Comparison of ENCODE assay signal across 23 cellular contexts in genomic region chr15:48935236-48935635, GRCh38. TPM values are rescaled to one million over a fixed set of nuclear protein-coding genes. Genes with fewer than 3 reads are reported as not detected.
"Had no signal": no experiment of that assay in that cellular context is flagged by ENCODE, and none has a peak within 500 bp of the region (broad histone marks: within the 10 kb centered on the region; RNA-seq: fewer than 3 reads in every experiment).

No MANE protein-coding gene starts in this region.

- H3K4me1 ChIP-seq: gastrocnemius medialis, left ventricle myocardium inferior, lower lobe of right lung, psoas muscle, right lobe of liver had no signal

- H3K36me3 Mint-ChIP-seq: memory B cell; naive B cell; stimulated activated naive B cell treated with anti-CD40 and anti-IgM and Interleukin-4, amounts not matched to agents 10 μg/mL and 1 μg/mL and 100 μg/mL, for 72 hours had no signal

- H3K27me3 ChIP-seq: dorsolateral prefrontal cortex, gastrocnemius medialis, heart right ventricle, right lobe of liver had no signal

- H3K4me1 Mint-ChIP-seq: memory B cell, naive B cell, nephron had no signal

- H3K27ac Mint-ChIP-seq: memory B cell; nephron; stimulated activated naive B cell treated with anti-CD40 and anti-IgM and Interleukin-4, amounts not matched to agents 10 μg/mL and 1 μg/mL and 100 μg/mL, for 72 hours; stimulated activated naive CD8-positive, alpha-beta T cell treated with anti-CD3 and anti-CD28 coated beads, Interleukin-15, amount 100 ng/mL, for 72 hours had no signal

- H3K4me3 Mint-ChIP-seq: memory B cell; naive B cell; nephron; stimulated activated naive B cell treated with anti-CD40 and anti-IgM and Interleukin-4, amounts not matched to agents 10 μg/mL and 1 μg/mL and 100 μg/mL, for 72 hours; stimulated activated naive CD8-positive, alpha-beta T cell treated with anti-CD3 and anti-CD28 coated beads, Interleukin-15, amount 100 ng/mL, for 72 hours had no signal

- FAIRE-seq: urothelium cell line had no signal

- H3K36me3 ChIP-seq: gastrocnemius medialis, heart right ventricle, left ventricle myocardium inferior, lower lobe of right lung, right lobe of liver had no signal

- H3K9me3 Mint-ChIP-seq: memory B cell; naive B cell; nephron; stimulated activated naive B cell treated with anti-CD40 and anti-IgM and Interleukin-4, amounts not matched to agents 10 μg/mL and 1 μg/mL and 100 μg/mL, for 72 hours had no signal

- H3K4me3 ChIP-seq: dorsolateral prefrontal cortex, gastrocnemius medialis, heart right ventricle, left ventricle myocardium inferior, lower lobe of right lung, psoas muscle, right lobe of liver had no signal

- H3K9me3 ChIP-seq: gastrocnemius medialis, heart right ventricle, left ventricle myocardium inferior, lower lobe of right lung, psoas muscle, right lobe of liver had no signal

- DNase-seq: cortex of kidney; dorsolateral prefrontal cortex; effector CD8-positive, alpha-beta T cell; gastrocnemius medialis; heart right ventricle; hypothalamus; islet precursor cell; left cardiac atrium; left ventricle myocardium inferior; lower lobe of right lung; naive B cell; occipital lobe; psoas muscle; retina; right lobe of liver; stimulated activated CD4-positive, alpha-beta T cell treated with anti-CD3 and anti-CD28 coated beads, Interleukin-4, amount 100 ng/mL, for 24 hours; stimulated activated naive B cell treated with anti-CD40 and anti-IgM and Interleukin-4, amounts not matched to agents 10 μg/mL and 1 μg/mL and 100 μg/mL, for 72 hours; stimulated activated naive CD8-positive, alpha-beta T cell treated with anti-CD3 and anti-CD28 coated beads, Interleukin-15, amount 100 ng/mL, for 72 hours; trophoblast cell had no signal

- H3K27ac ChIP-seq: dorsolateral prefrontal cortex, gastrocnemius medialis, heart right ventricle, left ventricle myocardium inferior, lower lobe of right lung, psoas muscle, right lobe of liver had no signal

- ATAC-seq: esophagus mucosa; gastrocnemius medialis; heart right ventricle; left cardiac atrium; lower lobe of right lung; psoas muscle; right lobe of liver; stimulated activated naive B cell treated with anti-CD40 and anti-IgM and Interleukin-4, amounts not matched to agents 10 μg/mL and 1 μg/mL and 100 μg/mL, for 72 hours; stimulated activated naive CD8-positive, alpha-beta T cell treated with anti-CD3 and anti-CD28 coated beads, Interleukin-15, amount 100 ng/mL, for 72 hours had no signal

RNA-seq across cellular contexts. Expression of gene SHC4, which starts 28.5 kb away (rescaled TPM):
- total RNA-seq: esophagus mucosa had no signal
